Comparison of ENCODE assay signal across 21 cellular contexts in genomic region chr1:9920606-9921005, GRCh38. TPM values are rescaled to one million over a fixed set of nuclear protein-coding genes. Genes with fewer than 3 reads are reported as not detected.
A peak's percentile ranks its signal among the peaks of the same experiment; 100 is the strongest.
DNase-seq lines count a peak whose midpoint lies in the region; ATAC-seq and TF ChIP-seq lines count a peak whose summit lies in the region.
"Had no signal": no experiment of that assay in that cellular context is flagged by ENCODE, and none has a peak within 500 bp of the region (broad histone marks: within the 10 kb centered on the region; RNA-seq: fewer than 3 reads in every experiment).

No MANE protein-coding gene starts in this region.

- TF ChIP-seq POLR2A in thyroid gland (IDR thresholded peaks at IDR 0.05) = no peak

- peaks cover 28% of the 10 kb centered on the region for H3K4me1 ChIP-seq in cardiac muscle cell (ENCODE audit: low read depth)
- peaks cover 0 to 9% of the 10 kb centered on the region in 2 donors for H3K4me1 ChIP-seq in right atrium auricular region
- peaks cover 0 to 21% of the 10 kb centered on the region in 2 donors for H3K4me1 ChIP-seq in thyroid gland
- H3K4me1 ChIP-seq: A549 had no signal

- peak overlapping the region; percentile 16 for H3K27ac ChIP-seq in cardiac muscle cell
- no peak overlapping the region for H3K27ac ChIP-seq in right atrium auricular region
- H3K27ac ChIP-seq in thyroid gland = peak overlapping the region in 1 of 3 donors; percentile 25
- H3K27ac ChIP-seq: A549 had no signal

- no peaks in the 10 kb centered on the region for H3K9me3 ChIP-seq in cardiac muscle cell (ENCODE audit: low read depth)
- H3K9me3 ChIP-seq in right atrium auricular region = no peaks in the 10 kb centered on the region
- H3K9me3 ChIP-seq in thyroid gland = no peaks in the 10 kb centered on the region
- H3K9me3 ChIP-seq: A549 had no signal

- H3K36me3 ChIP-seq in cardiac muscle cell (no peaks in the 10 kb centered on the region), right atrium auricular region (no peaks in the 10 kb centered on the region), thyroid gland (no peaks in the 10 kb centered on the region)

- TF ChIP-seq CTCF in cardiac muscle cell (IDR thresholded peaks at IDR 0.05; ENCODE audit: low read depth, low read length) (no peak), right atrium auricular region (IDR thresholded peaks at IDR 0.05) (no peak), neural crest cell (conservative IDR thresholded peaks at IDR 0.05) (no peak), thyroid gland (IDR thresholded peaks at IDR 0.05) (no peak)

- H3K4me3 Mint-ChIP-seq in neural crest cell = no peak overlapping the region
- H3K4me3 Mint-ChIP-seq: CD4-positive, alpha-beta memory T cell had no signal

- no peak for ATAC-seq in HG02763 (IDR thresholded peaks at IDR 0.05; ENCODE audit: unreplicated experiment)
- ATAC-seq: A549, HCT116 had no signal

- WGBS in thyroid gland, 2 donors = 64 to 89% methylated on average over 5 of the region's 5 CpGs

- no peaks in the 10 kb centered on the region for H3K36me3 Mint-ChIP-seq in neural crest cell (ENCODE audit: low read depth)
- H3K36me3 Mint-ChIP-seq: CD4-positive, alpha-beta memory T cell had no signal

- intact Hi-C loops in thyroid gland (cut with DNase I) = no loop called here

- no peaks in the 10 kb centered on the region for H3K27me3 Mint-ChIP-seq in neural crest cell (ENCODE audit: low read depth)
- H3K27me3 Mint-ChIP-seq: CD4-positive, alpha-beta memory T cell had no signal

- no peaks in the 10 kb centered on the region for H3K27me3 ChIP-seq in cardiac muscle cell
- no peaks in the 10 kb centered on the region for H3K27me3 ChIP-seq in right atrium auricular region
- no peaks in the 10 kb centered on the region for H3K27me3 ChIP-seq in thyroid gland

- peak overlapping the region; percentile 43 for H3K27ac Mint-ChIP-seq in neural crest cell (ENCODE audit: unreplicated experiment)

- no peaks in the 10 kb centered on the region for H3K9me3 Mint-ChIP-seq in neural crest cell
- H3K9me3 Mint-ChIP-seq: CD4-positive, alpha-beta memory T cell had no signal

- peaks cover 34% of the 10 kb centered on the region for H3K4me1 Mint-ChIP-seq in neural crest cell
- H3K4me1 Mint-ChIP-seq: CD4-positive, alpha-beta memory T cell had no signal

- no peak for DNase-seq in cardiac muscle cell (ENCODE audit: low read depth in 1 of 2, low spot score in 1 of 2)
- no peak for DNase-seq in right atrium auricular region (ENCODE audit: low spot score)
- DNase-seq in left kidney (ENCODE audit: low read depth, low spot score) = peak; percentile 14
- DNase-seq in neural crest cell (ENCODE audit: low read depth, low spot score) = no peak
- peak; percentile 55 to 66 for DNase-seq in thyroid gland
- DNase-seq in Ammon's horn (ENCODE audit: low spot score) = no peak
- DNase-seq in SK-N-DZ (ENCODE audit: low spot score) = no peak
- DNase-seq: 8988T; ACHN; AML-193; C1 segment of cervical spinal cord; Calu3; CD4-positive, alpha-beta memory T cell; COR-L47; DMS53; GF-D8; GOT3; H7 had no signal

- H3K4me3 ChIP-seq in cardiac muscle cell (no peak overlapping the region), right atrium auricular region (no peak overlapping the region), thyroid gland (replicated peaks in 1 of 3) (no peak overlapping the region)
- H3K4me3 ChIP-seq: A549 had no signal

RNA-seq across cellular contexts. Expression of gene CTNNBIP1, which starts 10.5 kb away (rescaled TPM):
- total RNA-seq in cardiac muscle cell = 122 and 124 TPM in 2 replicates
- polyA plus RNA-seq in cardiac muscle cell = 80.1 and 111 TPM in 2 replicates
- total RNA-seq in right atrium auricular region = 10 to 100 TPM; 22.3 to 31.9 TPM
- total RNA-seq in neural crest cell = 74.8 and 75.5 TPM in 2 replicates
- total RNA-seq in thyroid gland = 10 to 100 TPM; 58.0 to 99.3 (median 75.2) TPM
- 23.0 and 30.9 TPM in 2 replicates for polyA plus RNA-seq in SK-N-DZ (2014; cell fraction: cytosol; rRNA removed)
- 14.2 and 17.4 TPM in 2 replicates for polyA plus RNA-seq in SK-N-DZ (2014; cell fraction: nucleus; rRNA removed)

RNA-seq across cellular contexts. Expression of gene LZIC, which starts 22.6 kb away (rescaled TPM):
- total RNA-seq in cardiac muscle cell (23.2 and 34.2 TPM in 2 replicates), right atrium auricular region (10 to 100 TPM; 25.0 to 32.1 TPM), neural crest cell (35.3 and 39.6 TPM in 2 replicates), thyroid gland (10 to 100 TPM; 23.0 to 42.7 (median 34.1) TPM)
- polyA plus RNA-seq in cardiac muscle cell = 35.4 and 47.2 TPM in 2 replicates
- polyA plus RNA-seq in SK-N-DZ (2014; cell fraction: cytosol; rRNA removed) = 31.1 and 37.4 TPM in 2 replicates
- 16.3 and 19.9 TPM in 2 replicates for polyA plus RNA-seq in SK-N-DZ (2014; cell fraction: nucleus; rRNA removed)

RNA-seq across cellular contexts. Expression of gene NMNAT1, which starts 22.7 kb away (rescaled TPM):
- 14.4 and 16.9 TPM in 2 replicates for total RNA-seq in cardiac muscle cell
- 21.4 and 24.1 TPM in 2 replicates for polyA plus RNA-seq in cardiac muscle cell
- total RNA-seq in right atrium auricular region = 10 to 100 TPM; 10.0 to 13.9 TPM
- total RNA-seq in neural crest cell = 8.8 and 9.6 TPM in 2 replicates
- total RNA-seq in thyroid gland = 10 to 100 TPM; 10.7 to 18.4 (median 14.7) TPM
- polyA plus RNA-seq in SK-N-DZ (2014; cell fraction: cytosol; rRNA removed) = 3.0 and 3.8 TPM in 2 replicates
- 3.1 and 6.1 TPM in 2 replicates for polyA plus RNA-seq in SK-N-DZ (2014; cell fraction: nucleus; rRNA removed)

Comparison
In these comparisons a context has a peak if more than half of its experiments do, and no peak if none do; other contexts are left out.
1. DNase-seq: peak in left kidney (single experiment) and thyroid gland (2 of 2); none in cardiac muscle cell (0 of 2), right atrium auricular region (single experiment), neural crest cell (single experiment), Ammon's horn (single experiment) and SK-N-DZ (single experiment).